7 cellular contexts compared by ENCODE assay signal in genomic region chr17:5078106-5079028, GRCh38. TPM values are rescaled to one million over a fixed set of nuclear protein-coding genes. Genes with fewer than 3 reads are reported as not detected.
DNase-seq lines count a peak whose midpoint lies in the region; ATAC-seq, FAIRE-seq and TF ChIP-seq lines count a peak whose summit lies in the region.

TSS of gene ZFP3 (plus strand) at chr17:5078467. CDS start at chr17:5091505, 13,038 bp downstream.

- H2AFZ ChIP-seq in endothelial cell of umbilical vein (ENCODE audit: low read depth, low read length), result peak within 1 kb of the TSS; percentile 95

- no peak for TF ChIP-seq CTCF in endothelial cell of umbilical vein (IDR thresholded peaks at IDR 0.05; ENCODE audit: extremely low read depth in 1 of 2, insufficient read depth in 1 of 2, low read depth in 1 of 2, low read length in 2 of 2)

- POLR2A ChIA-PET in endothelial cell of umbilical vein (lab: Charles Lee), result no interaction called here

- H4K20me1 ChIP-seq in endothelial cell of umbilical vein (replicated peaks; ENCODE audit: control insufficient read depth, extremely low read depth, insufficient read depth, low read length), result no peaks in the 10 kb centered on the region

- FAIRE-seq in endothelial cell of umbilical vein (lab: Jason Lieb, UNC), result peak; percentile 91

- H3K27me3 ChIP-seq in endothelial cell of umbilical vein (ENCODE audit: control insufficient read depth in 2 of 2, insufficient read depth in 2 of 2, low read length in 2 of 2) (no peaks in the 10 kb centered on the region), muscle layer of colon (ENCODE audit: control insufficient read depth in 1 of 2, insufficient read depth in 2 of 2, low read length in 2 of 2) (no peaks in the 10 kb centered on the region)

- H3K36me3 ChIP-seq in endothelial cell of umbilical vein (ENCODE audit: control insufficient read depth in 2 of 2, extremely low read depth in 1 of 2, insufficient read depth in 2 of 2, low read length in 2 of 2) (no peaks in the 10 kb centered on the region), muscle layer of colon (ENCODE audit: insufficient read depth, low read length) (no peaks in the 10 kb centered on the region)

- dilution Hi-C loops in endothelial cell of umbilical vein (cut with MboI; ENCODE audit: extremely low pct_ligation_motif_present, low sequenced_read_pairs), result no loop called here

- peak within 1 kb of the TSS; percentile 8 to 58 (median 53) for H3K4me3 ChIP-seq in endothelial cell of umbilical vein (replicated peaks in 1 of 3; ENCODE audit: insufficient read depth in 1 of 3, low read depth in 1 of 3, low read length in 3 of 3)
- H3K4me3 ChIP-seq in muscle layer of colon (ENCODE audit: low read depth in 1 of 2, low read length in 2 of 2), result peak within 1 kb of the TSS; percentile 91 to 96

- H3K9me3 ChIP-seq in endothelial cell of umbilical vein (replicated peaks; ENCODE audit: control insufficient read depth, insufficient read depth, low read length), result no peaks in the 10 kb centered on the region
- H3K9me3 ChIP-seq in muscle layer of colon (ENCODE audit: low read length), result no peaks in the 10 kb centered on the region

- peaks cover 10% of the 10 kb centered on the region for H3K4me1 ChIP-seq in endothelial cell of umbilical vein (ENCODE audit: control insufficient read depth, extremely low read depth, insufficient read depth, low read length)
- peaks cover 17% of the 10 kb centered on the region for H3K4me1 ChIP-seq in muscle layer of colon (ENCODE audit: insufficient read depth, low read length)

- H3K9me1 ChIP-seq in endothelial cell of umbilical vein (replicated peaks; ENCODE audit: control insufficient read depth, extremely low read depth, insufficient read depth, low read length), result no peaks in the 10 kb centered on the region

- ATAC-seq in GM18517 (IDR thresholded peaks at IDR 0.05; ENCODE audit: unreplicated experiment) (peak; percentile 69), HG02981 (IDR thresholded peaks at IDR 0.05; ENCODE audit: unreplicated experiment) (peak; percentile 80)

- CTCF ChIA-PET in endothelial cell of umbilical vein (lab: Charles Lee), result no interaction called here

- H3K79me2 ChIP-seq in endothelial cell of umbilical vein (ENCODE audit: control insufficient read depth, insufficient read depth, low read length), result no peaks in the 10 kb centered on the region

- DNase-seq in NCI-H524 (lab: John Stamatoyannopoulos, UW), result peak; percentile 59 to 89
- DNase-seq in activated CD8-positive, alpha-beta memory T cell treated with anti-CD3 and anti-CD28 coated beads, Interleukin-2, amount 50 U/mL, for 1 hour (ENCODE audit: extremely low read depth), result peak; percentile 29
- peak; percentile 68 for DNase-seq in endothelial cell of umbilical vein (ENCODE audit: low read depth, low spot score)
- DNase-seq in stimulated activated CD8-positive, alpha-beta memory T cell treated with anti-CD3 and anti-CD28 coated beads, Interleukin-4, amount 100 ng/mL, for 4 hours (ENCODE audit: low read depth in 2 of 2, low spot score in 1 of 2), result peak; percentile 37 to 70

- TSS peak; percentile 54 for BruUV-seq in endothelial cell of umbilical vein (replicated peaks; lab: Mats Ljungman, UMichigan)

- intact Hi-C loops in endothelial cell of umbilical vein (cut with micrococcal nuclease), result no loop called here

- H3K27ac ChIP-seq in endothelial cell of umbilical vein (ENCODE audit: insufficient read depth, low read depth, low read length), result no peak within 1 kb of the TSS
- peak within 1 kb of the TSS; percentile 96 for H3K27ac ChIP-seq in muscle layer of colon (ENCODE audit: low read depth, low read length)

- no peak for TF ChIP-seq POLR2A in endothelial cell of umbilical vein (IDR thresholded peaks at IDR 0.05; ENCODE audit: low read depth, low read length)

- H3K9ac ChIP-seq in endothelial cell of umbilical vein (replicated peaks; ENCODE audit: extremely low read depth, insufficient read depth, low read length) (peak within 1 kb of the TSS; percentile 5), muscle layer of colon (ENCODE audit: low read length) (peak within 1 kb of the TSS; percentile 96)

- peak within 1 kb of the TSS; percentile 65 for H3K4me2 ChIP-seq in endothelial cell of umbilical vein (ENCODE audit: insufficient read depth, low read length)

TF ChIP-seq in endothelial cell of umbilical vein, 7 proteins besides CTCF, POLR2A, EP300 and RAD21:
- TF ChIP-seq POLR2AphosphoS5 (IDR thresholded peaks at IDR 0.05; ENCODE audit: insufficient read depth, low read depth, low read length) (peak; percentile 35), MYC (IDR thresholded peaks at IDR 0.05; ENCODE audit: low read depth, low read length) (no peak), MAX (IDR thresholded peaks at IDR 0.05; ENCODE audit: insufficient read depth, insufficient read length) (no peak)

RNA-seq across cellular contexts. Expression of gene ZFP3, which starts in this region (rescaled TPM):
- 1.4 and 1.7 TPM in 2 replicates for total RNA-seq in endothelial cell of umbilical vein
- polyA plus RNA-seq in endothelial cell of umbilical vein, result 1.7 and 1.8 TPM in 2 replicates
- polyA plus RNA-seq in endothelial cell of umbilical vein (2011; cell fraction: cytosol; rRNA removed), result 1.3 and 1.4 TPM in 2 replicates
- polyA plus RNA-seq in endothelial cell of umbilical vein (2011; cell fraction: nucleus; rRNA removed), result 2.0 and 2.2 TPM in 2 replicates
- polyA plus RNA-seq in endothelial cell of umbilical vein (2012), result 1.5 and 2.0 TPM in 2 replicates
- polyA minus RNA-seq in endothelial cell of umbilical vein, result 2.7 and 3.0 TPM in 2 replicates
- not detected for polyA minus RNA-seq in endothelial cell of umbilical vein (2011; cell fraction: cytosol; rRNA and poly(A)+ RNA removed)
- 2.8 TPM in 2 replicates for polyA minus RNA-seq in endothelial cell of umbilical vein (2011; cell fraction: nucleus; rRNA and poly(A)+ RNA removed)
